Comparison of ENCODE assay signal across 10 cellular contexts in genomic region chr7:85172530-85172941, GRCh38. TPM values are rescaled to one million over a fixed set of nuclear protein-coding genes. Genes with fewer than 3 reads are reported as not detected.
A peak's percentile ranks its signal among the peaks of the same experiment; 100 is the strongest.
DNase-seq lines count a peak whose midpoint lies in the region; ATAC-seq, FAIRE-seq and TF ChIP-seq lines count a peak whose summit lies in the region.
"Had no signal": no experiment of that assay in that cellular context is flagged by ENCODE, and none has a peak within 500 bp of the region (broad histone marks: within the 10 kb centered on the region; RNA-seq: fewer than 3 reads in every experiment).

No MANE protein-coding gene starts in this region.

- CTCF ChIA-PET in PC-9 (lab: Charles Lee) = no interaction called here

- H3K79me2 ChIP-seq in astrocyte (ENCODE audit: insufficient read depth, low read length) (no peaks in the 10 kb centered on the region), PC-9 (ENCODE audit: low read depth) (no peaks in the 10 kb centered on the region)

- H4K20me1 ChIP-seq in astrocyte (ENCODE audit: insufficient read depth, low read length) = no peaks in the 10 kb centered on the region
- H4K20me1 ChIP-seq in PC-9 (ENCODE audit: insufficient read depth) = no peaks in the 10 kb centered on the region

- TF ChIP-seq CTCF in right atrium auricular region (IDR thresholded peaks at IDR 0.05) (no peak), astrocyte (IDR thresholded peaks at IDR 0.05; ENCODE audit: insufficient read depth, low read depth, low read length) (no peak), PC-9 (conservative IDR thresholded peaks at IDR 0.05) (no peak), vagina (IDR thresholded peaks at IDR 0.05) (no peak)

- no peak for TF ChIP-seq POLR2A in vagina (IDR thresholded peaks at IDR 0.05)

- POLR2A ChIA-PET in PC-9 (lab: Charles Lee; ENCODE audit: unreplicated experiment) = no interaction called here

- no peaks in the 10 kb centered on the region for H3F3A ChIP-seq in PC-9 (ENCODE audit: insufficient read depth, low read depth)

- ATAC-seq in Right ventricle myocardium inferior = peak; percentile 56
- ATAC-seq in right cardiac atrium = peak; percentile 63 to 77
- ATAC-seq: GM23338 had no signal

- H3K27ac ChIP-seq in right atrium auricular region = no peak overlapping the region
- H3K27ac ChIP-seq in astrocyte (ENCODE audit: low read depth, low read length) = no peak overlapping the region
- H3K27ac ChIP-seq in right cardiac atrium (ENCODE audit: low read length) = no peak overlapping the region
- H3K27ac ChIP-seq in PC-9 = no peak overlapping the region
- H3K27ac ChIP-seq in vagina = no peak overlapping the region

- BruUV-seq in PC-9 (replicated peaks; lab: Mats Ljungman, UMichigan) = no TSS peak

- H3K36me3 ChIP-seq in right atrium auricular region = no peaks in the 10 kb centered on the region
- H3K36me3 ChIP-seq in astrocyte (ENCODE audit: insufficient read depth, low read length) = no peaks in the 10 kb centered on the region
- no peaks in the 10 kb centered on the region for H3K36me3 ChIP-seq in PC-9 (ENCODE audit: low read depth)
- no peaks in the 10 kb centered on the region for H3K36me3 ChIP-seq in vagina

- WGBS in right cardiac atrium = 11% methylated on average over 3 of the region's 3 CpGs

- H3K4me2 ChIP-seq in astrocyte (ENCODE audit: low read length) (peak overlapping the region; percentile 60), PC-9 (no peak overlapping the region)
- H3K4me2 ChIP-seq: GM23338 had no signal

- no peaks in the 10 kb centered on the region for H3K9me3 ChIP-seq in right atrium auricular region
- no peaks in the 10 kb centered on the region for H3K9me3 ChIP-seq in astrocyte (ENCODE audit: insufficient read depth, low read depth, low read length)
- no peaks in the 10 kb centered on the region for H3K9me3 ChIP-seq in right cardiac atrium (ENCODE audit: control insufficient read depth, low read length)
- 0 out of 2 replicates have a peak, but pooled peaks cover 3% of the 10 kb centered on the region for H3K9me3 ChIP-seq in PC-9 (ENCODE audit: insufficient read depth, low read depth)
- H3K9me3 ChIP-seq in vagina = no peaks in the 10 kb centered on the region

- intact Hi-C loops in Right ventricle myocardium inferior (cut with DNase I) (no loop called here), right cardiac atrium (cut with DNase I) (no loop called here), PC-9 (cut with micrococcal nuclease; ENCODE audit: unreplicated experiment) (no loop called here), vagina (cut with DNase I) (no loop called here)

- H3K4me3 ChIP-seq in right atrium auricular region (no peak overlapping the region), astrocyte (ENCODE audit: insufficient read depth, low read depth, low read length) (no peak overlapping the region), right cardiac atrium (ENCODE audit: low read length) (no peak overlapping the region), PC-9 (no peak overlapping the region), vagina (no peak overlapping the region)
- H3K4me3 ChIP-seq: GM23338 had no signal

- H3K9me2 ChIP-seq in PC-9 (ENCODE audit: insufficient read depth) = no peaks in the 10 kb centered on the region

- no peaks in the 10 kb centered on the region for H3K36me3 Mint-ChIP-seq in astrocyte (ENCODE audit: low read depth, unreplicated experiment)

- no peaks in the 10 kb centered on the region for H3K27me3 Mint-ChIP-seq in astrocyte (ENCODE audit: low read depth, unreplicated experiment)

- DNase-seq in Right ventricle myocardium inferior (ENCODE audit: missing footprints) (no peak), right atrium auricular region (ENCODE audit: low spot score) (no peak), astrocyte (ENCODE audit: low read depth) (peak; percentile 91), right cardiac atrium (no peak), urothelium cell line (ENCODE audit: low spot score) (peak; percentile 53), PC-9 (no peak), HUDEP-2 (lab: John Stamatoyannopoulos, UW; ENCODE audit: unreplicated experiment in 76 of 76) (no peak), vagina (ENCODE audit: extremely low spot score in 2 of 2) (no peak)
- DNase-seq: cerebellar nuclear complex had no signal

- H3K9me3 Mint-ChIP-seq in astrocyte (ENCODE audit: unreplicated experiment) = no peaks in the 10 kb centered on the region
- H3K9me3 Mint-ChIP-seq: GM23338 had no signal

- H3K4me1 Mint-ChIP-seq in astrocyte (ENCODE audit: low read depth, unreplicated experiment) = peaks cover 17% of the 10 kb centered on the region
- H3K4me1 Mint-ChIP-seq: GM23338 had no signal

- H3K27ac Mint-ChIP-seq in astrocyte (ENCODE audit: unreplicated experiment) = peak overlapping the region; percentile 48
- H3K27ac Mint-ChIP-seq: GM23338 had no signal

- H3K4me1 ChIP-seq in right atrium auricular region (no peaks in the 10 kb centered on the region), astrocyte (ENCODE audit: insufficient read depth, low read length) (peaks cover 6% of the 10 kb centered on the region), right cardiac atrium (ENCODE audit: control insufficient read depth, insufficient read depth, low read length) (no peaks in the 10 kb centered on the region), PC-9 (replicated peaks; ENCODE audit: insufficient read depth) (no peaks in the 10 kb centered on the region), vagina (no peaks in the 10 kb centered on the region)

- peak; percentile 64 for FAIRE-seq in astrocyte (lab: Jason Lieb, UNC)
- FAIRE-seq in urothelium cell line (lab: Jason Lieb, UNC) = no peak

- no peak overlapping the region for H3K9ac ChIP-seq in astrocyte (ENCODE audit: low read length)

- H2AFZ ChIP-seq in astrocyte (ENCODE audit: low read depth, low read length) (peak overlapping the region; percentile 51), PC-9 (no peak overlapping the region)
- H2AFZ ChIP-seq: GM23338 had no signal

- no peaks in the 10 kb centered on the region for H3K27me3 ChIP-seq in right atrium auricular region
- no peaks in the 10 kb centered on the region for H3K27me3 ChIP-seq in astrocyte (ENCODE audit: insufficient read depth, low read length)
- H3K27me3 ChIP-seq in right cardiac atrium (ENCODE audit: control insufficient read depth, insufficient read depth) = no peaks in the 10 kb centered on the region
- H3K27me3 ChIP-seq in PC-9 (ENCODE audit: insufficient read depth, low read depth) = no peaks in the 10 kb centered on the region
- no peaks in the 10 kb centered on the region for H3K27me3 ChIP-seq in vagina

- no peak overlapping the region for H3K4me3 Mint-ChIP-seq in astrocyte (ENCODE audit: unreplicated experiment)
- H3K4me3 Mint-ChIP-seq: GM23338 had no signal

RNA-seq across cellular contexts. Expression of gene SEMA3D, which starts 14.3 kb away (rescaled TPM):
- total RNA-seq in Right ventricle myocardium inferior = 1.6 TPM
- total RNA-seq in right atrium auricular region = 1 to 10 TPM; 1.4 to 1.5 TPM
- total RNA-seq in astrocyte = 9.1 and 17.7 TPM in 2 replicates
- total RNA-seq in right cardiac atrium = 1 to 10 TPM; 1.3 to 3.1 (median 2.2) TPM
- 0.54 TPM for polyA plus RNA-seq in right cardiac atrium
- total RNA-seq in PC-9 (2021) = 2.6 and 4.8 TPM in 2 replicates
- total RNA-seq in vagina = 2.2 TPM

Comparison
In these comparisons a context has a peak if more than half of its experiments do, and no peak if none do; other contexts are left out.
1. DNase-seq: peak in astrocyte (single experiment) and urothelium cell line (single experiment); none in Right ventricle myocardium inferior (single experiment), right atrium auricular region (single experiment), right cardiac atrium (0 of 3), PC-9 (0 of 2), HUDEP-2 (0 of 76) and vagina (0 of 2).